In genomic region chr11:73195191-73196007, GRCh38 we compare ENCODE assay signal across 15 cellular contexts. TPM values are rescaled to one million over a fixed set of nuclear protein-coding genes. Genes with fewer than 3 reads are reported as not detected.
DNase-seq lines count a peak whose midpoint lies in the region; ATAC-seq and TF ChIP-seq lines count a peak whose summit lies in the region.
"Had no signal": no experiment of that assay in that cellular context is flagged by ENCODE, and none has a peak within 500 bp of the region (broad histone marks: within the 10 kb centered on the region; RNA-seq: fewer than 3 reads in every experiment).

No MANE protein-coding gene starts in this region.

- no peaks in the 10 kb centered on the region for H3K27me3 ChIP-seq in lower lobe of right lung (ENCODE audit: low read depth)
- H3K27me3 ChIP-seq: gastroesophageal sphincter had no signal

- H3K4me1 Mint-ChIP-seq in HFFc6 (ENCODE audit: low read depth) = peaks cover 35% of the 10 kb centered on the region
- H3K4me1 Mint-ChIP-seq in glutamatergic neuron (ENCODE audit: low read depth, unreplicated experiment) = peaks cover 5% of the 10 kb centered on the region
- H3K4me1 Mint-ChIP-seq in stimulated activated effector memory CD8-positive, alpha-beta T cell treated with anti-CD3 and anti-CD28 coated beads, Interleukin-12 subunit alpha, Interleukin-12 subunit beta, amount 100 ng/mL, for 72 hours = no peaks in the 10 kb centered on the region
- H3K4me1 Mint-ChIP-seq in activated T-cell treated with anti-CD3 and anti-CD28 coated beads, Interleukin-2, amount 50 U/mL, for 24 hours (ENCODE audit: low read depth) = no peaks in the 10 kb centered on the region

- no peaks in the 10 kb centered on the region for H3K36me3 Mint-ChIP-seq in HFFc6 (ENCODE audit: low read depth)
- H3K36me3 Mint-ChIP-seq in glutamatergic neuron (ENCODE audit: unreplicated experiment) = no peaks in the 10 kb centered on the region
- H3K36me3 Mint-ChIP-seq in stimulated activated effector memory CD8-positive, alpha-beta T cell treated with anti-CD3 and anti-CD28 coated beads, Interleukin-12 subunit alpha, Interleukin-12 subunit beta, amount 100 ng/mL, for 72 hours = no peaks in the 10 kb centered on the region
- no peaks in the 10 kb centered on the region for H3K36me3 Mint-ChIP-seq in activated T-cell treated with anti-CD3 and anti-CD28 coated beads, Interleukin-2, amount 50 U/mL, for 24 hours (ENCODE audit: low read depth)
- H3K36me3 Mint-ChIP-seq: activated naive CD8-positive, alpha-beta T cell had no signal

- intact Hi-C loops in lower lobe of right lung (cut with DNase I) = no loop called here

- TF ChIP-seq CTCF in HFFc6 (IDR thresholded peaks at IDR 0.05) (no peak), glutamatergic neuron (IDR thresholded peaks at IDR 0.05; ENCODE audit: partially characterized antibody, unreplicated experiment) (no peak), lower lobe of right lung (IDR thresholded peaks at IDR 0.05) (no peak)

- ATAC-seq in stimulated activated effector memory CD8-positive, alpha-beta T cell treated with anti-CD3 and anti-CD28 coated beads, Interleukin-12 subunit alpha, Interleukin-12 subunit beta, amount 100 ng/mL, for 72 hours = peak; percentile 37
- no peak for ATAC-seq in lower lobe of right lung
- ATAC-seq: gastroesophageal sphincter; left ventricle myocardium superior; stimulated activated naive CD8-positive, alpha-beta T cell treated with anti-CD3 and anti-CD28 coated beads, Interleukin-15, Interleukin-2, amounts not matched to agents 100 U/mL and 50 U/mL, for 24 hours had no signal

- peaks cover 4% of the 10 kb centered on the region for H3K27me3 Mint-ChIP-seq in HFFc6 (ENCODE audit: insufficient read depth)
- peaks cover 3% of the 10 kb centered on the region for H3K27me3 Mint-ChIP-seq in glutamatergic neuron (ENCODE audit: unreplicated experiment)
- no peaks in the 10 kb centered on the region for H3K27me3 Mint-ChIP-seq in activated T-cell treated with anti-CD3 and anti-CD28 coated beads, Interleukin-2, amount 50 U/mL, for 24 hours
- H3K27me3 Mint-ChIP-seq: activated naive CD8-positive, alpha-beta T cell had no signal

- no peak overlapping the region for H3K27ac Mint-ChIP-seq in HFFc6
- no peak overlapping the region for H3K27ac Mint-ChIP-seq in glutamatergic neuron (ENCODE audit: unreplicated experiment)
- no peak overlapping the region for H3K27ac Mint-ChIP-seq in stimulated activated effector memory CD8-positive, alpha-beta T cell treated with anti-CD3 and anti-CD28 coated beads, Interleukin-12 subunit alpha, Interleukin-12 subunit beta, amount 100 ng/mL, for 72 hours
- no peak overlapping the region for H3K27ac Mint-ChIP-seq in activated T-cell treated with anti-CD3 and anti-CD28 coated beads, Interleukin-2, amount 50 U/mL, for 24 hours
- H3K27ac Mint-ChIP-seq: activated naive CD8-positive, alpha-beta T cell had no signal

- no peak overlapping the region for H3K4me3 ChIP-seq in lower lobe of right lung
- H3K4me3 ChIP-seq: gastroesophageal sphincter had no signal

- H3K9me3 ChIP-seq in lower lobe of right lung = no peaks in the 10 kb centered on the region
- H3K9me3 ChIP-seq: gastroesophageal sphincter had no signal

- DNase-seq in HFFc6 = peak; percentile 60
- DNase-seq in T1000 (lab: John Stamatoyannopoulos, UW) = peak; percentile 42
- peak; percentile 7 for DNase-seq in glutamatergic neuron
- no peak for DNase-seq in stimulated activated effector memory CD8-positive, alpha-beta T cell treated with anti-CD3 and anti-CD28 coated beads, Interleukin-12 subunit alpha, Interleukin-12 subunit beta, amount 100 ng/mL, for 72 hours (ENCODE audit: low spot score in 2 of 2)
- DNase-seq in COLO668 (lab: John Stamatoyannopoulos, UW; ENCODE audit: unreplicated experiment) = no peak
- DNase-seq in lower lobe of right lung = no peak
- DNase-seq in activated T-cell treated with anti-CD3 and anti-CD28 coated beads, Interleukin-2, amount 50 U/mL, for 24 hours = no peak
- DNase-seq in NCI-H2029 (lab: John Stamatoyannopoulos, UW) = no peak
- DNase-seq: activated CD4-positive, alpha-beta T cell treated with anti-CD3 and anti-CD28 coated beads, Interleukin-2, amount 50 U/mL, for 1 hour; left ventricle myocardium superior; NCI-H774; occipital lobe; stimulated activated naive CD8-positive, alpha-beta T cell treated with anti-CD3 and anti-CD28 coated beads, Interleukin-15, Interleukin-2, amounts not matched to agents 100 U/mL and 50 U/mL, for 24 hours had no signal

- H3K4me3 Mint-ChIP-seq in HFFc6 = no peak overlapping the region
- no peak overlapping the region for H3K4me3 Mint-ChIP-seq in glutamatergic neuron (ENCODE audit: unreplicated experiment)
- H3K4me3 Mint-ChIP-seq in stimulated activated effector memory CD8-positive, alpha-beta T cell treated with anti-CD3 and anti-CD28 coated beads, Interleukin-12 subunit alpha, Interleukin-12 subunit beta, amount 100 ng/mL, for 72 hours = no peak overlapping the region
- no peak overlapping the region for H3K4me3 Mint-ChIP-seq in activated T-cell treated with anti-CD3 and anti-CD28 coated beads, Interleukin-2, amount 50 U/mL, for 24 hours
- H3K4me3 Mint-ChIP-seq: activated naive CD8-positive, alpha-beta T cell had no signal

- no peaks in the 10 kb centered on the region for H3K36me3 ChIP-seq in lower lobe of right lung
- H3K36me3 ChIP-seq: gastroesophageal sphincter had no signal

- no peak overlapping the region for H3K27ac ChIP-seq in lower lobe of right lung
- H3K27ac ChIP-seq: gastroesophageal sphincter had no signal

- H3K9me3 Mint-ChIP-seq in HFFc6 (no peaks in the 10 kb centered on the region), glutamatergic neuron (ENCODE audit: unreplicated experiment) (peaks cover 2% of the 10 kb centered on the region)
- H3K9me3 Mint-ChIP-seq in stimulated activated effector memory CD8-positive, alpha-beta T cell treated with anti-CD3 and anti-CD28 coated beads, Interleukin-12 subunit alpha, Interleukin-12 subunit beta, amount 100 ng/mL, for 72 hours = no peaks in the 10 kb centered on the region
- H3K9me3 Mint-ChIP-seq in activated T-cell treated with anti-CD3 and anti-CD28 coated beads, Interleukin-2, amount 50 U/mL, for 24 hours = no peaks in the 10 kb centered on the region

- peaks cover 9% of the 10 kb centered on the region for H3K4me1 ChIP-seq in lower lobe of right lung
- H3K4me1 ChIP-seq: gastroesophageal sphincter had no signal

RNA-seq across cellular contexts. Expression of gene P2RY2, which starts 22.7 kb away (rescaled TPM):
- total RNA-seq in HFFc6 (2021; fragmentation: NEBNext Ultra II Directional; extraction: Animal tissue kit (Norgen Biotek cat#: 25700)) = under 1 TPM in 5 of 6 experiments, not detected in 1; 0.08 to 0.20 (median 0.16) TPM
- 0.69 TPM for total RNA-seq in glutamatergic neuron (ENCODE audit: unreplicated experiment)
- total RNA-seq in lower lobe of right lung = 6.5 TPM
- total RNA-seq: occipital lobe had no signal

RNA-seq across cellular contexts. Expression of gene FCHSD2, which starts 53.3 kb away (rescaled TPM):
- total RNA-seq in HFFc6 (2021; fragmentation: NEBNext Ultra II Directional; extraction: Animal tissue kit (Norgen Biotek cat#: 25700)) = 10 to 100 TPM; 58.9 to 68.2 (median 65.0) TPM
- total RNA-seq in glutamatergic neuron (ENCODE audit: unreplicated experiment) (19.7 TPM), lower lobe of right lung (59.0 TPM)

Comparison
In these comparisons a context has a peak if more than half of its experiments do, and no peak if none do; other contexts are left out.
1. DNase-seq: peak in HFFc6 (single experiment), T1000 (single experiment) and glutamatergic neuron (single experiment); none in stimulated activated effector memory CD8-positive, alpha-beta T cell treated with anti-CD3 and anti-CD28 coated beads, Interleukin-12 subunit alpha, Interleukin-12 subunit beta, amount 100 ng/mL, for 72 hours (0 of 2), COLO668 (single experiment), lower lobe of right lung (single experiment), activated T-cell treated with anti-CD3 and anti-CD28 coated beads, Interleukin-2, amount 50 U/mL, for 24 hours (single experiment) and NCI-H2029 (single experiment).